Comparison of ENCODE assay signal across 8 cellular contexts in genomic region chr3:9600597-9600996, GRCh38. TPM values are rescaled to one million over a fixed set of nuclear protein-coding genes. Genes with fewer than 3 reads are reported as not detected.
A peak's percentile ranks its signal among the peaks of the same experiment; 100 is the strongest.
DNase-seq lines count a peak whose midpoint lies in the region; TF ChIP-seq lines count a peak whose summit lies in the region.

No MANE protein-coding gene starts in this region.

- H3K4me1 Mint-ChIP-seq in CD4-positive, alpha-beta memory T cell: peaks cover 0 to 2% (median under 1%) of the 10 kb centered on the region in 4 donors
- H3K4me1 Mint-ChIP-seq in neural crest cell: no peaks in the 10 kb centered on the region

- intact Hi-C loops in CD4-positive, alpha-beta memory T cell (cut with micrococcal nuclease): no loop called here
- intact Hi-C loops in dorsolateral prefrontal cortex (cut with DNase I) (no loop called here), spleen (cut with DNase I; ENCODE audit: low total_unique reads) (no loop called here)

- no peaks in the 10 kb centered on the region for H3K4me1 ChIP-seq in CD4-positive, alpha-beta memory T cell (ENCODE audit: insufficient read depth, low read length)
- peaks cover 0 to 12% (median 8%) of the 10 kb centered on the region in 6 donors for H3K4me1 ChIP-seq in spleen

- POLR2A ChIA-PET in CD4-positive, alpha-beta memory T cell (lab: Charles Lee; ENCODE audit: partially characterized antibody): no interaction called here

- H3K27ac Mint-ChIP-seq in CD4-positive, alpha-beta memory T cell: peak overlapping the region in 1 of 7 donors; percentile 14
- H3K27ac Mint-ChIP-seq in neural crest cell (ENCODE audit: unreplicated experiment): peak overlapping the region; percentile 50

- peaks cover 0 to 9% of the 10 kb centered on the region in 2 donors for H3K36me3 Mint-ChIP-seq in CD4-positive, alpha-beta memory T cell
- H3K36me3 Mint-ChIP-seq in neural crest cell (ENCODE audit: low read depth): no peaks in the 10 kb centered on the region

- H3K27me3 ChIP-seq in CD4-positive, alpha-beta memory T cell (ENCODE audit: insufficient read depth, low read length): no peaks in the 10 kb centered on the region
- H3K27me3 ChIP-seq in dorsolateral prefrontal cortex (peaks cover 0 to 23% (median 4%) of the 10 kb centered on the region in 45 donors), spleen (replicated peaks in 1 of 7) (peaks cover 0 to 71% (median 14%) of the 10 kb centered on the region in 7 donors)

- no peaks in the 10 kb centered on the region for H3K9me3 ChIP-seq in CD4-positive, alpha-beta memory T cell (ENCODE audit: control insufficient read depth in 1 of 2, low read length in 2 of 2)
- H3K9me3 ChIP-seq in spleen: peaks cover 0 to 14% (median 11%) of the 10 kb centered on the region in 8 donors

- no peak overlapping the region for H3K4me3 ChIP-seq in CD4-positive, alpha-beta memory T cell (ENCODE audit: low read length in 2 of 2)
- H3K4me3 ChIP-seq in dorsolateral prefrontal cortex (peak overlapping the region in 53 of 59 donors; percentile 8 to 63 (median 43)), spleen (peak overlapping the region in 3 of 8 donors; percentile 7 to 54 (median 27))

- TF ChIP-seq CTCF in dorsolateral prefrontal cortex (IDR thresholded peaks at IDR 0.05 in 54 of 56, conservative IDR thresholded peaks at IDR 0.05 in 2 of 56; ENCODE audit: low read depth in 1 of 56, partially characterized antibody in 56 of 56) (no peak), neural crest cell (conservative IDR thresholded peaks at IDR 0.05) (no peak), spleen (IDR thresholded peaks at IDR 0.05 in 8 of 11, conservative IDR thresholded peaks at IDR 0.05 in 3 of 11) (no peak)

- peaks cover 0 to 15% (median 9%) of the 10 kb centered on the region in 8 donors for H3K9me3 Mint-ChIP-seq in CD4-positive, alpha-beta memory T cell
- peaks cover 11% of the 10 kb centered on the region for H3K9me3 Mint-ChIP-seq in neural crest cell

- H3K27me3 Mint-ChIP-seq in CD4-positive, alpha-beta memory T cell: peaks cover 31 to 33% of the 10 kb centered on the region in 2 donors
- peaks cover 12% of the 10 kb centered on the region for H3K27me3 Mint-ChIP-seq in neural crest cell (ENCODE audit: low read depth)

- H3K4me3 Mint-ChIP-seq in CD4-positive, alpha-beta memory T cell: peak overlapping the region in 6 of 8 donors; percentile 16 to 79 (median 54)
- no peak overlapping the region for H3K4me3 Mint-ChIP-seq in neural crest cell

- CTCF ChIA-PET in CD4-positive, alpha-beta memory T cell (lab: Charles Lee; ENCODE audit: partially characterized antibody): no interaction called here

- no peak for DNase-seq in CD4-positive, alpha-beta memory T cell
- DNase-seq in NCI-H345 (lab: John Stamatoyannopoulos, UW) (peak; percentile 46), dorsolateral prefrontal cortex (peak in 4 of 10 donors; percentile 24 to 47 (median 36)), neural crest cell (ENCODE audit: low read depth, low spot score) (no peak), NCI-H128 (lab: John Stamatoyannopoulos, UW; ENCODE audit: unreplicated experiment) (no peak), activated gamma-delta T cell treated with Interleukin-2 at 50 U/mL for 16 hours (no peak), spleen (no peak), HCEC 1CT (no peak)

- H3K27ac ChIP-seq in CD4-positive, alpha-beta memory T cell (ENCODE audit: low read depth, low read length): no peak overlapping the region
- H3K27ac ChIP-seq in dorsolateral prefrontal cortex (no peak overlapping the region), spleen (no peak overlapping the region)

- no peaks in the 10 kb centered on the region for H3K36me3 ChIP-seq in CD4-positive, alpha-beta memory T cell (ENCODE audit: insufficient read depth, low read length)
- H3K36me3 ChIP-seq in spleen: no peaks in the 10 kb centered on the region

- TF ChIP-seq POLR2A in spleen (IDR thresholded peaks at IDR 0.05): no peak

- WGBS in spleen, 5 donors: 5 to 20% (median 8%) methylated on average over 11 to 42 of the region's 42 CpGs

RNA-seq across cellular contexts. Expression of gene LHFPL4, which starts 47.0 kb away (rescaled TPM):
- total RNA-seq in CD4-positive, alpha-beta memory T cell: not detected
- under 1 TPM in 1 of 2 donors, not detected in 1; 0.33 TPM for polyA plus RNA-seq in CD4-positive, alpha-beta memory T cell
- total RNA-seq in dorsolateral prefrontal cortex (10 to 100 TPM; 11.5 to 85.4 (median 57.5) TPM), neural crest cell (0.84 and 1.4 TPM in 2 replicates), spleen (not detected)
- polyA plus RNA-seq in spleen: not detected

RNA-seq across cellular contexts. Expression of gene MTMR14, which starts 48.7 kb away (rescaled TPM):
- total RNA-seq in CD4-positive, alpha-beta memory T cell: 10 to 100 TPM; 75.9 to 78.1 TPM
- polyA plus RNA-seq in CD4-positive, alpha-beta memory T cell: 10 to 100 TPM; 51.5 to 88.1 TPM
- total RNA-seq in dorsolateral prefrontal cortex (10 to 100 TPM; 17.9 to 36.1 (median 28.7) TPM), neural crest cell (25.0 and 29.8 TPM in 2 replicates), spleen (10 to 100 TPM; 55.2 to 84.6 (median 67.2) TPM)
- polyA plus RNA-seq in spleen: 10 to 100 TPM; 43.5 to 47.8 (median 45.1) TPM

Comparison
In these comparisons a context has a peak if more than half of its experiments do, and no peak if none do; other contexts are left out.
1. H3K4me3 ChIP-seq: peak in dorsolateral prefrontal cortex (53 of 59); none in CD4-positive, alpha-beta memory T cell (0 of 2).